Comparison of ENCODE assay signal across 15 cellular contexts in genomic region chr13:87498681-87499080, GRCh38.
DNase-seq lines count a peak whose midpoint lies in the region; ATAC-seq, FAIRE-seq and TF ChIP-seq lines count a peak whose summit lies in the region.
"Had no signal": no experiment of that assay in that cellular context is flagged by ENCODE, and none has a peak within 500 bp of the region (broad histone marks: within the 10 kb centered on the region; RNA-seq: fewer than 3 reads in every experiment).

No MANE protein-coding gene starts in this region.

- H3K9me2 ChIP-seq in HCT116 (ENCODE audit: insufficient read depth): no peaks in the 10 kb centered on the region

- H3K9me3 ChIP-seq in HCT116 (ENCODE audit: control insufficient read depth in 1 of 2, insufficient read depth in 1 of 2, low read depth in 1 of 2, low read length in 2 of 2) (no peaks in the 10 kb centered on the region), GM12878 (replicated peaks; ENCODE audit: control insufficient read depth, insufficient read depth, low read length) (no peaks in the 10 kb centered on the region)

- no peaks in the 10 kb centered on the region for H3K79me2 ChIP-seq in HCT116 (ENCODE audit: insufficient read depth, low read length)
- no peaks in the 10 kb centered on the region for H3K79me2 ChIP-seq in GM12878 (ENCODE audit: control insufficient read depth, insufficient read depth, low read length)

- no peak overlapping the region for H3K9ac ChIP-seq in HCT116 (ENCODE audit: low read length)
- H3K9ac ChIP-seq in GM12878 (ENCODE audit: control insufficient read depth, insufficient read depth, low read length): no peak overlapping the region

- H3K36me3 Mint-ChIP-seq in neural crest cell (ENCODE audit: low read depth): no peaks in the 10 kb centered on the region
- H3K36me3 Mint-ChIP-seq: immature natural killer cell had no signal

- CTCF ChIA-PET in HCT116 (lab: Charles Lee): no interaction called here
- CTCF ChIA-PET in GM12878 (lab: Yijun Ruan, JAX): interaction anchor here (1.3 to 1.4 kb wide), 2 partner anchors 48 to 59 kb away, joined by 3 read pairs; no protein-coding TSS in a partner anchor

- TF ChIP-seq POLR2A in HCT116 (IDR thresholded peaks at IDR 0.05; ENCODE audit: borderline replicate concordance, extremely low read depth, insufficient read depth, insufficient read length) (no peak), GM12878 (IDR thresholded peaks at IDR 0.05; ENCODE audit: low read depth, low read length) (no peak)

- H3K4me2 ChIP-seq in HCT116 (ENCODE audit: low read length): no peak overlapping the region
- no peak overlapping the region for H3K4me2 ChIP-seq in GM12878 (ENCODE audit: control insufficient read depth, insufficient read depth)

- no TSS peak for BruUV-seq in HCT116 (replicated peaks; lab: Mats Ljungman, UMichigan)
- BruUV-seq in GM12878 (replicated peaks; lab: Mats Ljungman, UMichigan): no TSS peak

- WGBS in GM12878 (ENCODE audit: insufficient coverage, insufficient replicate concordance, low lambda C conversion rate, missing lambda C conversion rate): 0% methylated on average over 2 of the region's 2 CpGs

- no peak overlapping the region for H3K27ac Mint-ChIP-seq in neural crest cell (ENCODE audit: unreplicated experiment)
- H3K27ac Mint-ChIP-seq: immature natural killer cell had no signal

- H3K4me3 ChIP-seq in HCT116 (replicated peaks in 1 of 2; ENCODE audit: low read depth in 1 of 2, low read length in 2 of 2): no peak overlapping the region
- H3K4me3 ChIP-seq in GM12878: no peak overlapping the region
- no peak overlapping the region for H3K4me3 ChIP-seq in foreskin fibroblast (ENCODE audit: low read depth in 1 of 2, low read length in 2 of 2)

- DNase-seq in HCT116 (ENCODE audit: low read depth, low spot score) (no peak), NCI-H460 (ENCODE audit: extremely low read depth, low read depth) (peak; percentile 29), GM12878 (ENCODE audit: low read depth, low spot score) (no peak), neural crest cell (ENCODE audit: low read depth, low spot score) (peak; percentile 35), foreskin fibroblast (no peak), NCI-H526 (lab: John Stamatoyannopoulos, UW) (no peak)
- no peak for DNase-seq in stimulated activated naive CD4-positive, alpha-beta T cell treated with Interleukin-2 at 50 U/mL for 16 hours (lab: John Stamatoyannopoulos, UW)
- DNase-seq: activated naive CD4-positive, alpha-beta T cell; immature natural killer cell; NCI-H2171; right cardiac atrium had no signal

- no peak for FAIRE-seq in GM12878 (lab: Jason Lieb, UNC)
- FAIRE-seq: TTC549 had no signal

- RAD21 ChIA-PET in HCT116 (lab: Charles Lee; ENCODE audit: low non-redundant PET in 1 of 2, low total read pairs in 2 of 2, uncharacterized antibody in 2 of 2, unreplicated experiment in 2 of 2): no interaction called here
- RAD21 ChIA-PET in GM12878 (lab: Charles Lee; ENCODE audit: unreplicated experiment): interaction anchor here (1.3 kb wide), 1 partner anchor 55 kb away, joined by 3 read pairs; no protein-coding TSS in a partner anchor

- POLR2A ChIA-PET in HCT116 (lab: Charles Lee): no interaction called here
- POLR2A ChIA-PET in GM12878 (lab: Charles Lee): no interaction called here

- no peaks in the 10 kb centered on the region for H3K9me3 Mint-ChIP-seq in neural crest cell

- H3K4me3 Mint-ChIP-seq in neural crest cell: no peak overlapping the region
- H3K4me3 Mint-ChIP-seq: immature natural killer cell had no signal

- H3K27ac ChIP-seq in HCT116 (ENCODE audit: low read depth, low read length): no peak overlapping the region
- no peak overlapping the region for H3K27ac ChIP-seq in GM12878 (ENCODE audit: control insufficient read depth, insufficient read depth)
- H3K27ac ChIP-seq: C4-2B had no signal

- H3K27me3 ChIP-seq in HCT116 (ENCODE audit: insufficient read depth, low read length) (no peaks in the 10 kb centered on the region), GM12878 (replicated peaks in 1 of 2; ENCODE audit: control insufficient read depth in 2 of 2, insufficient read depth in 2 of 2, low read length in 1 of 2) (no peaks in the 10 kb centered on the region)

- no peaks in the 10 kb centered on the region for H3K4me1 ChIP-seq in HCT116 (ENCODE audit: control insufficient read depth in 1 of 2, insufficient read depth in 2 of 2, low read length in 2 of 2)
- no peaks in the 10 kb centered on the region for H3K4me1 ChIP-seq in GM12878 (ENCODE audit: control insufficient read depth, insufficient read depth, low read length)

- TF ChIP-seq RAD21 in HCT116 (IDR thresholded peaks at IDR 0.05; ENCODE audit: low read depth): no peak
- TF ChIP-seq RAD21 in GM12878 (IDR thresholded peaks at IDR 0.05; ENCODE audit: insufficient read depth, low read depth, low read length): no peak

- no peak overlapping the region for H2AFZ ChIP-seq in HCT116 (ENCODE audit: low read depth, low read length, poor library complexity, severe bottlenecking)
- H2AFZ ChIP-seq in GM12878 (ENCODE audit: control insufficient read depth, low read depth, low read length): no peak overlapping the region

- intact Hi-C loops in HCT116 (cut with micrococcal nuclease) (no loop called here), GM12878 (cut with micrococcal nuclease; ENCODE audit: unreplicated experiment) (no loop called here)

- H4K20me1 ChIP-seq in HCT116 (ENCODE audit: insufficient read depth): no peaks in the 10 kb centered on the region
- no peaks in the 10 kb centered on the region for H4K20me1 ChIP-seq in GM12878 (ENCODE audit: control insufficient read depth, insufficient read depth)

- SMC1A ChIA-PET in GM12878 (lab: Charles Lee; ENCODE audit: uncharacterized antibody, unreplicated experiment): interaction anchor here (0.9 to 1.7 kb wide), 2 partner anchors 10 to 212 kb away, joined by 3 to 7 read pairs; no protein-coding TSS in a partner anchor

- H3K36me3 ChIP-seq in HCT116 (ENCODE audit: control insufficient read depth in 1 of 2, insufficient read depth in 2 of 2, low read length in 2 of 2): no peaks in the 10 kb centered on the region
- H3K36me3 ChIP-seq in GM12878 (ENCODE audit: control insufficient read depth in 2 of 2, insufficient read depth in 2 of 2, low read length in 1 of 2): no peaks in the 10 kb centered on the region

- no peaks in the 10 kb centered on the region for H3K4me1 Mint-ChIP-seq in neural crest cell
- H3K4me1 Mint-ChIP-seq: immature natural killer cell had no signal

- in situ Hi-C loops in GM12878 (cut with MboI): no loop called here

- ATAC-seq in HCT116 (no peak), GM12878 (no peak), GM19035 (IDR thresholded peaks at IDR 0.05; ENCODE audit: unreplicated experiment) (no peak)
- ATAC-seq: Panc1, right cardiac atrium had no signal

- no peak for TF ChIP-seq EP300 in GM12878 (IDR thresholded peaks at IDR 0.05; ENCODE audit: borderline replicate concordance in 1 of 2, control insufficient read depth in 1 of 2, low read depth in 2 of 2, low read length in 2 of 2)

- TF ChIP-seq CTCF in HCT116 (IDR thresholded peaks at IDR 0.05 in 2 of 3, conservative IDR thresholded peaks at IDR 0.05 in 1 of 3; ENCODE audit: borderline replicate concordance in 1 of 3, insufficient read depth in 1 of 3, low read depth in 2 of 3, low read length in 2 of 3) (no peak), GM12878 (IDR thresholded peaks at IDR 0.05 in 2 of 3, conservative IDR thresholded peaks at IDR 0.05 in 1 of 3; ENCODE audit: control insufficient read depth in 2 of 3, extremely low read depth in 1 of 3, insufficient read depth in 1 of 3, low read depth in 3 of 3, low read length in 3 of 3) (no peak), neural crest cell (conservative IDR thresholded peaks at IDR 0.05) (no peak), foreskin fibroblast (IDR thresholded peaks at IDR 0.05; ENCODE audit: low read depth, low read length) (no peak)

- peaks cover 7% of the 10 kb centered on the region for H3K27me3 Mint-ChIP-seq in neural crest cell (ENCODE audit: low read depth)

TF ChIP-seq in HCT116, 20 proteins besides CTCF, POLR2A, EP300 and RAD21 (continues in another document):
- no peak for TF ChIP-seq POLR2AphosphoS5 (IDR thresholded peaks at IDR 0.05; ENCODE audit: low read depth, low read length)
- TF ChIP-seq SIN3A (IDR thresholded peaks at IDR 0.05; ENCODE audit: low read depth): no peak

TF ChIP-seq in GM12878, 131 proteins besides CTCF, POLR2A, EP300 and RAD21 (continues in another document):
- TF ChIP-seq REST (IDR thresholded peaks at IDR 0.05; ENCODE audit: low read depth, low read length): peak; percentile 79
- TF ChIP-seq SP1 (IDR thresholded peaks at IDR 0.05; ENCODE audit: low read depth, low read length): no peak

Comparison
In these comparisons a context has a peak if more than half of its experiments do, and no peak if none do; other contexts are left out.
1. DNase-seq: peak in NCI-H460 (single experiment) and neural crest cell (single experiment); none in HCT116 (single experiment), GM12878 (single experiment), foreskin fibroblast (0 of 2), NCI-H526 (0 of 2) and stimulated activated naive CD4-positive, alpha-beta T cell treated with Interleukin-2 at 50 U/mL for 16 hours (single experiment).
2. Of the 18 proteins assayed by ChIP-seq in both GM12878 and HCT116: peak only in GM12878: none; only in HCT116: none; in both: REST; in neither: 17.